17 cellular contexts compared by ENCODE assay signal in genomic region chr22:17778412-17778976, GRCh38. TPM values are rescaled to one million over a fixed set of nuclear protein-coding genes. Genes with fewer than 3 reads are reported as not detected.
DNase-seq lines count a peak whose midpoint lies in the region; ATAC-seq, FAIRE-seq and TF ChIP-seq lines count a peak whose summit lies in the region.
"Had no signal": no experiment of that assay in that cellular context is flagged by ENCODE, and none has a peak within 500 bp of the region (broad histone marks: within the 10 kb centered on the region; RNA-seq: fewer than 3 reads in every experiment).

No MANE protein-coding gene starts in this region.

- CTCF ChIA-PET in HepG2 (lab: Yijun Ruan, JAX; ENCODE audit: low intra/inter-chr PET ratio, low total read pairs) = no interaction called here

- intact Hi-C loops in HepG2 (cut with micrococcal nuclease; ENCODE audit: unreplicated experiment) = no loop called here
- intact Hi-C loops in right lobe of liver (cut with DNase I) = no loop called here

- H3K27ac ChIP-seq in HepG2 (ENCODE audit: extremely low read length, insufficient read depth, low read length) (peak overlapping the region; percentile 80), right lobe of liver (no peak overlapping the region)
- H3K27ac ChIP-seq in effector memory CD4-positive, alpha-beta T cell (ENCODE audit: insufficient read depth, low read length, poor library complexity, severe bottlenecking) = peak overlapping the region; percentile 95
- H3K27ac ChIP-seq: epithelial cell of prostate had no signal

- H2AFZ ChIP-seq in HepG2 (ENCODE audit: low read length) = no peak overlapping the region

- no peak for FAIRE-seq in HepG2 (lab: Jason Lieb, UNC)
- FAIRE-seq in GM19239 (lab: Jason Lieb, UNC) = no peak
- FAIRE-seq: pancreas had no signal

- WGBS in HepG2 (ENCODE audit: low lambda C conversion rate) = 98% methylated on average over 4 of the region's 23 CpGs
- WGBS in right lobe of liver (ENCODE audit: insufficient coverage, low coverage, low lambda C conversion rate, missing lambda C conversion rate) = 100% methylated on average over 1 of the region's 23 CpGs

- TF ChIP-seq RAD21 in HepG2 (CRISPR knock-in tag; IDR thresholded peaks at IDR 0.05) = no peak

- H4K20me1 ChIP-seq in HepG2 (ENCODE audit: insufficient read depth, low read length) = no peaks in the 10 kb centered on the region

- in situ Hi-C loops in HepG2 (cut with HindIII; ENCODE audit: extremely low pct_ligation_motif_present, low pct_unique_long_range_greater_than_20kb) = no loop called here

- POLR2A ChIA-PET in HepG2 (lab: Yijun Ruan, JAX) = interaction anchor here (0.6 to 3.4 kb wide), 4 partner anchors 8 to 27 kb away, joined by 3 to 24 read pairs (median 3); no protein-coding TSS in a partner anchor

- TF ChIP-seq CTCF in HepG2 (CRISPR knock-in tag; IDR thresholded peaks at IDR 0.05) (no peak), right lobe of liver (IDR thresholded peaks at IDR 0.05) (no peak)

- H3K4me1 ChIP-seq in HepG2 (ENCODE audit: insufficient read depth, low read length) (peaks cover 80% of the 10 kb centered on the region), right lobe of liver (peaks cover 0 to 16% (median 0%) of the 10 kb centered on the region in 4 donors), NT2/D1 (ENCODE audit: insufficient read depth, insufficient read length) (peaks cover 22% of the 10 kb centered on the region)
- peaks cover 63% of the 10 kb centered on the region for H3K4me1 ChIP-seq in effector memory CD4-positive, alpha-beta T cell (ENCODE audit: control insufficient read depth, insufficient read depth, low read length, poor library complexity, severe bottlenecking)

- H3K4me3 ChIP-seq in HepG2 (replicated peaks in 1 of 3; ENCODE audit: insufficient read depth in 1 of 3, low read depth in 2 of 3, low read length in 3 of 3) (peak overlapping the region in 2 of 3 experiments; percentile 64 to 81; a peak in 2 of 6 replicates), right lobe of liver (no peak overlapping the region), NT2/D1 (ENCODE audit: insufficient read length, low read depth) (no peak overlapping the region)
- H3K4me3 ChIP-seq in effector memory CD4-positive, alpha-beta T cell (ENCODE audit: insufficient read depth, low read depth, low read length, poor library complexity, severe bottlenecking) = peak overlapping the region; percentile 82

- H3K36me3 ChIP-seq in HepG2 (replicated peaks in 1 of 2; ENCODE audit: control insufficient read depth in 1 of 2, insufficient read depth in 2 of 2, low read length in 2 of 2) = no peaks in the 10 kb centered on the region
- no peaks in the 10 kb centered on the region for H3K36me3 ChIP-seq in right lobe of liver
- H3K36me3 ChIP-seq in NT2/D1 (ENCODE audit: insufficient read depth, insufficient read length, low read length) = no peaks in the 10 kb centered on the region
- H3K36me3 ChIP-seq in effector memory CD4-positive, alpha-beta T cell (ENCODE audit: control insufficient read depth, insufficient read depth, low read length) = no peaks in the 10 kb centered on the region
- H3K36me3 ChIP-seq: pancreas, tibial nerve had no signal

- H3K9ac ChIP-seq in HepG2 (ENCODE audit: insufficient read depth, low read depth, low read length) (peak overlapping the region; percentile 78; the same call in 1 of the 2 replicates), NT2/D1 (ENCODE audit: insufficient read length, low read depth) (peak overlapping the region; percentile 17)

- H3K27me3 ChIP-seq in HepG2 (ENCODE audit: control insufficient read depth in 1 of 2, insufficient read depth in 2 of 2, low read length in 2 of 2) (no peaks in the 10 kb centered on the region; a peak in 1 of 5 replicates), right lobe of liver (no peaks in the 10 kb centered on the region), NT2/D1 (ENCODE audit: insufficient read depth, insufficient read length) (no peaks in the 10 kb centered on the region)
- H3K27me3 ChIP-seq in effector memory CD4-positive, alpha-beta T cell (replicated peaks; ENCODE audit: control insufficient read depth, insufficient read depth, low read length, poor library complexity, severe bottlenecking) = no peaks in the 10 kb centered on the region
- H3K27me3 ChIP-seq: pancreas, tibial nerve had no signal

- no TSS peak for BruUV-seq in HepG2 (replicated peaks; lab: Mats Ljungman, UMichigan)

- no peaks in the 10 kb centered on the region for H3K9me3 ChIP-seq in HepG2 (ENCODE audit: low read length)
- no peaks in the 10 kb centered on the region for H3K9me3 ChIP-seq in right lobe of liver
- H3K9me3 ChIP-seq in NT2/D1 (ENCODE audit: insufficient read depth, low read length) = no peaks in the 10 kb centered on the region
- H3K9me3 ChIP-seq in effector memory CD4-positive, alpha-beta T cell (ENCODE audit: control insufficient read depth, low read length) = no peaks in the 10 kb centered on the region
- H3K9me3 ChIP-seq: pancreas, tibial nerve had no signal

- ATAC-seq in HepG2 (no peak), right lobe of liver (no peak), HG03469 (IDR thresholded peaks at IDR 0.05; ENCODE audit: unreplicated experiment) (no peak)
- ATAC-seq: pancreas had no signal

- TF ChIP-seq EP300 in HepG2 (IDR thresholded peaks at IDR 0.05; ENCODE audit: low read depth in 2 of 2, low read length in 2 of 2) = no peak
- TF ChIP-seq EP300 in HepG2 (CRISPR knock-in tag; IDR thresholded peaks at IDR 0.05; ENCODE audit: borderline replicate concordance) = no peak

- DNase-seq in HepG2 (ENCODE audit: low spot score) (no peak), right lobe of liver (no peak), NT2/D1 (ENCODE audit: low read depth, low spot score) (no peak), cerebellar nuclear complex (lab: John Stamatoyannopoulos, UW) (no peak), GM19239 (ENCODE audit: insufficient read length, low spot score) (no peak), NCI-H2081 treated with DMSO at 0.1 percent for 48 hours (lab: John Stamatoyannopoulos, UW) (no peak)
- no peak for DNase-seq in effector memory CD4-positive, alpha-beta T cell
- DNase-seq: activated CD4-positive, alpha-beta T cell treated with anti-CD3 and anti-CD28 coated beads for 48 hours; DMS79; glutamatergic neuron; islet precursor cell; NCI-H1105 treated with DMSO at 0.1 percent for 48 hours; NCI-H446; pancreas had no signal

- no peak for TF ChIP-seq POLR2A in HepG2 (IDR thresholded peaks at IDR 0.05; ENCODE audit: insufficient read depth in 1 of 2, low read depth in 2 of 2, low read length in 2 of 2)
- no peak for TF ChIP-seq POLR2A in right lobe of liver (IDR thresholded peaks at IDR 0.05)

- H3K79me2 ChIP-seq in HepG2 (ENCODE audit: insufficient read depth, low read length) = peaks cover 8% of the 10 kb centered on the region

- peak overlapping the region; percentile 67 for H3K4me2 ChIP-seq in HepG2 (ENCODE audit: low read depth, low read length)

TF ChIP-seq in HepG2, 621 proteins besides CTCF, POLR2A, EP300 and RAD21 (continues in another document):
- TF ChIP-seq ZBTB38 (CRISPR knock-in tag; IDR thresholded peaks at IDR 0.05) = peak; percentile 85
- TF ChIP-seq BRD4 (CRISPR knock-in tag; IDR thresholded peaks at IDR 0.05) = no peak
- TF ChIP-seq RBM22 (optimal IDR thresholded peaks at IDR 0.05; ENCODE audit: low read length) = no peak
- peak; percentile 31; the same call in 1 of the 2 replicates for TF ChIP-seq ZNF430 (CRISPR knock-in tag; IDR thresholded peaks at IDR 0.05)
- TF ChIP-seq IRF1 (CRISPR knock-in tag; IDR thresholded peaks at IDR 0.05; ENCODE audit: low read depth) = no peak
- no peak for TF ChIP-seq MATR3 (CRISPR knock-in tag; IDR thresholded peaks at IDR 0.05)
- no peak for TF ChIP-seq PRMT3 (CRISPR knock-in tag; IDR thresholded peaks at IDR 0.05; ENCODE audit: borderline replicate concordance, low read depth)
- TF ChIP-seq HMG20B (CRISPR knock-in tag; conservative IDR thresholded peaks at IDR 0.05) = no peak

RNA-seq across cellular contexts. Expression of gene BID, which starts 4.2 kb away (rescaled TPM):
- total RNA-seq in HepG2 (2016; rRNA removed; fragmentation: Illumina TruSeq; extraction: Trizol) (47.6 and 51.7 TPM in 2 replicates), right lobe of liver (10 to 100 TPM; 30.5 to 57.3 (median 36.2) TPM)
- 16.5 and 25.0 TPM in 2 replicates for total RNA-seq in HepG2 (2016; cell fraction: cytosol; rRNA removed; fragmentation: Illumina TruSeq; extraction: Trizol; ENCODE audit: low read depth)
- total RNA-seq in HepG2 (2016; cell fraction: insoluble cytoplasmic fraction; rRNA removed; fragmentation: Illumina TruSeq; extraction: Trizol) = 48.2 and 51.2 TPM in 2 replicates
- total RNA-seq in HepG2 (2016; cell fraction: membrane; rRNA removed; fragmentation: Illumina TruSeq; extraction: Trizol) = 24.9 and 33.2 TPM in 2 replicates
- total RNA-seq in HepG2 (2016; cell fraction: nucleus; rRNA removed; fragmentation: Illumina TruSeq; extraction: Trizol) = 27.0 and 29.0 TPM in 2 replicates
- polyA plus RNA-seq in HepG2 (2011; rRNA removed) = 35.3 and 44.7 TPM in 2 replicates
- polyA plus RNA-seq in HepG2 (2011; cell fraction: cytosol; rRNA removed) = 51.3 and 78.1 TPM in 2 replicates
- polyA plus RNA-seq in HepG2 (2011; cell fraction: nucleus; rRNA removed) = 37.6 and 38.4 TPM in 2 replicates
- polyA plus RNA-seq in HepG2 (2012) = 16.2 and 31.9 TPM in 2 replicates
- 22.8 and 28.7 TPM in 2 replicates for polyA plus RNA-seq in HepG2 (2016; cell fraction: cytosol; fragmentation: Illumina TruSeq; extraction: Trizol; ENCODE audit: low read depth)
- polyA plus RNA-seq in HepG2 (2016; cell fraction: insoluble cytoplasmic fraction; fragmentation: Illumina TruSeq; extraction: Trizol; ENCODE audit: low read depth) = 39.0 and 42.7 TPM in 2 replicates
- 26.7 and 27.3 TPM in 2 replicates for polyA plus RNA-seq in HepG2 (2016; cell fraction: membrane; fragmentation: Illumina TruSeq; extraction: Trizol; ENCODE audit: low read depth)
- polyA plus RNA-seq in HepG2 (2016; cell fraction: nucleus; fragmentation: Illumina TruSeq; extraction: Trizol; ENCODE audit: insufficient read depth, low read depth) = 47.0 TPM in 2 replicates
- polyA minus RNA-seq in HepG2 (2011; rRNA and poly(A)+ RNA removed; ENCODE audit: low replicate concordance) = 35.1 and 45.0 TPM in 2 replicates
- polyA minus RNA-seq in HepG2 (2011; cell fraction: cytosol; rRNA and poly(A)+ RNA removed) = 15.2 and 16.8 TPM in 2 replicates
- 4.4 and 8.2 TPM in 2 replicates for polyA minus RNA-seq in HepG2 (2011; cell fraction: nucleus; rRNA and poly(A)+ RNA removed)

Comparison
In these comparisons a context has a peak if more than half of its experiments do, and no peak if none do; other contexts are left out.
1. H3K27ac ChIP-seq: peak in HepG2 (single experiment) and effector memory CD4-positive, alpha-beta T cell (single experiment); none in right lobe of liver (0 of 3).
2. H3K4me3 ChIP-seq: peak in HepG2 (2 of 3) and effector memory CD4-positive, alpha-beta T cell (single experiment); none in right lobe of liver (0 of 3) and NT2/D1 (single experiment).